In genomic region chr3:10940106-10940505, GRCh38 we compare ENCODE assay signal across 25 cellular contexts. TPM values are rescaled to one million over a fixed set of nuclear protein-coding genes. Genes with fewer than 3 reads are reported as not detected.
"Had no signal": no experiment of that assay in that cellular context is flagged by ENCODE, and none has a peak within 500 bp of the region (broad histone marks: within the 10 kb centered on the region; RNA-seq: fewer than 3 reads in every experiment).

No MANE protein-coding gene starts in this region.

- H2AFZ ChIP-seq: neural progenitor cell had no signal

- H3K27me3 ChIP-seq: gastrocnemius medialis, left lung, neural progenitor cell had no signal

- H3K9me3 ChIP-seq: gastrocnemius medialis, left lung, lower lobe of right lung, thoracic aorta, transverse colon had no signal

- H3K36me3 ChIP-seq: gastrocnemius medialis, left lung, lower lobe of right lung, neural progenitor cell, stomach, thoracic aorta, transverse colon had no signal

- H3K4me2 ChIP-seq: neural progenitor cell had no signal

- ATAC-seq: esophagus mucosa, gastrocnemius medialis, left lung, lower lobe of right lung, natural killer cell, sciatic nerve had no signal

- H3K4me3 ChIP-seq: coronary artery, gastrocnemius medialis, left lung, lower lobe of right lung, neural progenitor cell, skin epidermis, stomach, thoracic aorta, transverse colon had no signal

- H3K4me1 ChIP-seq: gastrocnemius medialis, left lung, lower lobe of right lung, neural progenitor cell, stomach, transverse colon had no signal

- DNase-seq: central memory CD4-positive, alpha-beta T cell; effector CD4-positive, alpha-beta T cell; endodermal cell; gastrocnemius medialis; islet precursor cell; left lung; lower lobe of right lung; natural killer cell; occipital lobe; stimulated activated CD4-positive, alpha-beta T cell treated with anti-CD3 and anti-CD28 coated beads, Interleukin-12 subunit alpha, Interleukin-12 subunit beta, amount 100 ng/mL, for 4 hours; stimulated activated naive CD4-positive, alpha-beta T cell; stomach; substantia nigra; transverse colon had no signal

- H3K27ac ChIP-seq: coronary artery, gastrocnemius medialis, left lung, lower lobe of right lung, neural progenitor cell, stomach, thoracic aorta, transverse colon had no signal

RNA-seq across cellular contexts. Expression of gene SLC6A1, which starts 52.4 kb away (rescaled TPM):
- total RNA-seq: dermis microvascular lymphatic vessel endothelial cell, endothelial cell of umbilical vein, fibroblast of lung, mesothelial cell of epicardium, myocyte, natural killer cell had no signal
- polyA plus RNA-seq: endothelial cell of umbilical vein, fibroblast of lung had no signal
